In the genomic region with DNA sequence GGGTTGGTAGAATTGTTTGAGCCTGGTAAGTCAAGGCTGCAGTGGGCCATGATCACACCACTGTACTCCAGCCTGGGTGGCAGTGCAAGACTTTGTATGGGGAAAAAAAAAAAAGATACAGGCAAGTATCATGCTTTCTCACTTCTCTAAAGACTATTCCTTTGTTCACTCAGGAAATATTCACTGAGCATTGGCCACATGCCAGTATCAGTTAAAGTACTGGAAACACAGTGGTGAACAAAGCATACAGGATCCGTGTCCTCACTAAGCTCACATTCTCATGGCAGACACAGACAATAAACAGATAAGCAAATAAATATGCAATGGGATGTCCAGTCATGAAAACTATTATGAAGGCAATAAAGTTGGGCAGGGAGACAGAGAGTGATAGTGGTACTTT, we compare ENCODE assay signal across 21 cellular contexts. TPM values are rescaled to one million over a fixed set of nuclear protein-coding genes. Genes with fewer than 3 reads are reported as not detected.
DNase-seq lines count a peak whose midpoint lies in the region; ATAC-seq and TF ChIP-seq lines count a peak whose summit lies in the region.
"Had no signal": no experiment of that assay in that cellular context is flagged by ENCODE, and none has a peak within 500 bp of the region (broad histone marks: within the 10 kb centered on the region; RNA-seq: fewer than 3 reads in every experiment).

No MANE protein-coding gene starts in this region.

- H3K4me1 ChIP-seq in cardiac muscle cell (ENCODE audit: low read depth) (peaks cover 20% of the 10 kb centered on the region), heart right ventricle (peaks cover 0 to 49% (median 4%) of the 10 kb centered on the region in 9 donors), neuronal stem cell (ENCODE audit: control insufficient read depth in 2 of 2, insufficient read depth in 1 of 2, low read depth in 1 of 2, low read length in 2 of 2) (no peaks in the 10 kb centered on the region)
- H3K4me1 ChIP-seq: pancreas had no signal

- H3K27ac Mint-ChIP-seq in nephron progenitor cell = no peak overlapping the region
- H3K27ac Mint-ChIP-seq: activated CD4-positive, alpha-beta T cell treated with anti-CD3 and anti-CD28 coated beads for 36 hours; type B pancreatic cell had no signal

- H3K4me1 Mint-ChIP-seq in nephron progenitor cell = peaks cover 32% of the 10 kb centered on the region

- DNase-seq in cardiac muscle cell (ENCODE audit: low read depth in 1 of 2, low spot score in 1 of 2) (peak in 1 of 2 donors; percentile 47), heart right ventricle (no peak), dermis blood vessel endothelial cell (peak; percentile 63), COR-L47 (lab: John Stamatoyannopoulos, UW) (no peak), cerebellar cortex (ENCODE audit: low spot score) (no peak), neuronal stem cell (ENCODE audit: low spot score) (no peak), nephron progenitor cell (no peak)
- DNase-seq: activated CD4-positive, alpha-beta T cell treated with anti-CD3 and anti-CD28 coated beads for 36 hours; activated naive CD4-positive, alpha-beta T cell treated with Interleukin-2 at 50 U/mL for 16 hours; KBM-7; NCI-H1105; pancreas; SHP77; small intestine; stimulated activated naive CD4-positive, alpha-beta T cell; T-helper 2 cell had no signal

- ATAC-seq in heart right ventricle (no peak), HG03097 (IDR thresholded peaks at IDR 0.05; ENCODE audit: low FRiP score, unreplicated experiment) (peak; percentile 43)
- ATAC-seq: activated CD4-positive, alpha-beta T cell treated with anti-CD3 and anti-CD28 coated beads for 36 hours; body of pancreas; HCT116; pancreas had no signal

- no peak overlapping the region for H3K4ac ChIP-seq in neuronal stem cell (ENCODE audit: low read length)

- H2BK12ac ChIP-seq in neuronal stem cell (ENCODE audit: low read length) = no peak overlapping the region

- no peak overlapping the region for H2AFZ ChIP-seq in neuronal stem cell (ENCODE audit: low read length)

- WGBS in heart right ventricle, 2 donors = 49 to 68% methylated on average over 1 of the region's 1 CpG
- no CpG with 5 or more reads among the region's 1 CpG for WGBS in neuronal stem cell (ENCODE audit: extremely low coverage in 2 of 2, insufficient read length in 2 of 2, insufficient replicate concordance in 1 of 2), 2 donors

- H3K18ac ChIP-seq in neuronal stem cell (ENCODE audit: low read length) = no peak overlapping the region

- no peak overlapping the region for H4K91ac ChIP-seq in neuronal stem cell (ENCODE audit: low read depth, low read length, poor library complexity)

- H3K4me3 Mint-ChIP-seq in nephron progenitor cell = no peak overlapping the region
- H3K4me3 Mint-ChIP-seq: activated CD4-positive, alpha-beta T cell treated with anti-CD3 and anti-CD28 coated beads for 36 hours; type B pancreatic cell had no signal

- peaks cover 8% of the 10 kb centered on the region for H3K9me3 Mint-ChIP-seq in nephron progenitor cell
- H3K9me3 Mint-ChIP-seq: type B pancreatic cell had no signal

- H2BK15ac ChIP-seq in neuronal stem cell (ENCODE audit: low read length) = no peak overlapping the region

- no peaks in the 10 kb centered on the region for H3K79me1 ChIP-seq in neuronal stem cell (ENCODE audit: low read depth, low read length)

- intact Hi-C loops in heart right ventricle (cut with DNase I) = no loop called here

- H4K8ac ChIP-seq in neuronal stem cell (ENCODE audit: low read depth, low read length) = no peak overlapping the region

- H3K27me3 Mint-ChIP-seq in nephron progenitor cell (ENCODE audit: low read depth, poor library complexity) = no peaks in the 10 kb centered on the region
- H3K27me3 Mint-ChIP-seq: activated CD4-positive, alpha-beta T cell treated with anti-CD3 and anti-CD28 coated beads for 36 hours; type B pancreatic cell had no signal

- H3K27ac ChIP-seq in cardiac muscle cell (peak overlapping the region; percentile 60), heart right ventricle (peak overlapping the region in 1 of 10 donors; percentile 29), neuronal stem cell (replicated peaks; ENCODE audit: low read length) (no peak overlapping the region)
- H3K27ac ChIP-seq: body of pancreas, HL-60, pancreas had no signal

- H3K4me3 ChIP-seq in cardiac muscle cell (no peak overlapping the region), heart right ventricle (no peak overlapping the region), neuronal stem cell (ENCODE audit: low read length in 2 of 2) (no peak overlapping the region)
- H3K4me3 ChIP-seq: body of pancreas, pancreas had no signal

- no peak overlapping the region for H3K9ac ChIP-seq in neuronal stem cell (ENCODE audit: low read depth, low read length, poor library complexity)

- H3K27me3 ChIP-seq in cardiac muscle cell (no peaks in the 10 kb centered on the region), heart right ventricle (no peaks in the 10 kb centered on the region), neuronal stem cell (ENCODE audit: control insufficient read depth in 3 of 3, insufficient read depth in 3 of 3, low read depth in 1 of 3, low read length in 3 of 3) (no peaks in the 10 kb centered on the region)
- H3K27me3 ChIP-seq: body of pancreas, pancreas had no signal

- peaks cover 36% of the 10 kb centered on the region for H3K36me3 Mint-ChIP-seq in nephron progenitor cell (ENCODE audit: low read depth)

- no peak overlapping the region for H3K14ac ChIP-seq in neuronal stem cell (ENCODE audit: low read length)

- H3K36me3 ChIP-seq in cardiac muscle cell (no peaks in the 10 kb centered on the region), heart right ventricle (no peaks in the 10 kb centered on the region), neuronal stem cell (replicated peaks in 1 of 2; ENCODE audit: control insufficient read depth in 2 of 2, insufficient read depth in 2 of 2, low read length in 2 of 2) (peaks cover 2 to 20% of the 10 kb centered on the region in 2 donors)
- H3K36me3 ChIP-seq: pancreas had no signal

- H2BK120ac ChIP-seq in neuronal stem cell (ENCODE audit: low read depth, low read length) = no peak overlapping the region

- no peak overlapping the region for H2AK5ac ChIP-seq in neuronal stem cell (ENCODE audit: low read depth, low read length)

- TF ChIP-seq CTCF in cardiac muscle cell (IDR thresholded peaks at IDR 0.05; ENCODE audit: low read depth, low read length) = no peak
- no peak for TF ChIP-seq CTCF in heart right ventricle (IDR thresholded peaks at IDR 0.05)
- TF ChIP-seq CTCF in nephron progenitor cell (IDR thresholded peaks at IDR 0.05) = no peak

- H3K4me2 ChIP-seq in neuronal stem cell (ENCODE audit: insufficient read depth, low read length, poor library complexity, severe bottlenecking) = no peak overlapping the region

- no peak overlapping the region for H2BK5ac ChIP-seq in neuronal stem cell (ENCODE audit: low read length)

- H3K9me3 ChIP-seq in cardiac muscle cell (ENCODE audit: low read depth) (no peaks in the 10 kb centered on the region), heart right ventricle (no peaks in the 10 kb centered on the region), neuronal stem cell (replicated peaks in 1 of 2; ENCODE audit: control insufficient read depth in 2 of 2, insufficient read depth in 1 of 2, low read depth in 1 of 2, low read length in 2 of 2) (peaks cover 0 to 3% of the 10 kb centered on the region in 2 donors)
- H3K9me3 ChIP-seq: body of pancreas, pancreas had no signal

- H3K23ac ChIP-seq in neuronal stem cell (ENCODE audit: low read depth, low read length, poor library complexity) = no peak overlapping the region

RNA-seq across cellular contexts. Expression of a gene that starts 5.1 kb away (rescaled TPM):
- total RNA-seq in cardiac muscle cell (37.8 and 44.2 TPM in 2 replicates), heart right ventricle (10 to 100 TPM; 10.1 to 25.6 (median 19.3) TPM), dermis blood vessel endothelial cell (8.7 and 13.1 TPM in 2 replicates)
- polyA plus RNA-seq in cardiac muscle cell (38.3 and 48.6 TPM in 2 replicates), heart right ventricle (10 to 100 TPM; 37.5 to 38.5 TPM)
- 13.0 TPM for polyA plus RNA-seq in neuronal stem cell (2013, experiment 1 of 2)
- 13.3 TPM for polyA plus RNA-seq in neuronal stem cell (2013, experiment 2 of 2)
